1 cellular context compared by ENCODE assay signal in genomic region chr12:102917026-102917787, GRCh38.
TF ChIP-seq lines count a peak whose summit lies in the region.

Gene PAH, minus strand, starts transcription at chr12:102917244. Its CDS starts 114 bp downstream, at chr12:102917130.

TF ChIP-seq in HepG2, 621 proteins besides CTCF, POLR2A, EP300 and RAD21 (continued from another document and continues in another):
- TF ChIP-seq HIC2 (CRISPR knock-in tag; IDR thresholded peaks at IDR 0.05; ENCODE audit: low read depth) (peak; percentile 88), AGO2 (optimal IDR thresholded peaks at IDR 0.05; ENCODE audit: low read depth, low read length) (peak; percentile 60), GABPB1 (CRISPR knock-in tag; IDR thresholded peaks at IDR 0.05) (peak; percentile 89), POLR2AphosphoS2 (IDR thresholded peaks at IDR 0.05; ENCODE audit: low read depth, low read length) (no peak), NONO (IDR thresholded peaks at IDR 0.05) (no peak), NONO (CRISPR knock-in tag; conservative IDR thresholded peaks at IDR 0.05) (peak; percentile 91), ZBTB38 (CRISPR knock-in tag; IDR thresholded peaks at IDR 0.05) (peak; percentile 84; the same call in 1 of the 2 replicates), FOXM1 (CRISPR knock-in tag; IDR thresholded peaks at IDR 0.05) (no peak), HCFC1 (IDR thresholded peaks at IDR 0.05; ENCODE audit: low read depth, low read length) (no peak), ZNF567 (CRISPR knock-in tag; IDR thresholded peaks at IDR 0.05; ENCODE audit: borderline replicate concordance) (peak; percentile 89; the same call in 1 of the 2 replicates), ZNF562 (CRISPR knock-in tag; IDR thresholded peaks at IDR 0.05; ENCODE audit: borderline replicate concordance) (no peak), ZSCAN29 (CRISPR knock-in tag; conservative IDR thresholded peaks at IDR 0.05) (peak; percentile 59; the same call in 1 of the 2 replicates), NFYB (CRISPR knock-in tag; IDR thresholded peaks at IDR 0.05) (no peak), ZXDC (CRISPR knock-in tag; IDR thresholded peaks at IDR 0.05) (no peak), NR3C1 (CRISPR knock-in tag; IDR thresholded peaks at IDR 0.05) (no peak), SMAD1 (CRISPR knock-in tag; IDR thresholded peaks at IDR 0.05; ENCODE audit: borderline replicate concordance, low read depth) (no peak), KLF6 (CRISPR knock-in tag; IDR thresholded peaks at IDR 0.05) (no peak; the same call in 1 of the 2 replicates), EHMT2 (IDR thresholded peaks at IDR 0.05; ENCODE audit: borderline replicate concordance, low read depth, low read length) (no peak; the same call in 1 of the 2 replicates), NFAT5 (CRISPR knock-in tag; IDR thresholded peaks at IDR 0.05) (no peak), HOXA5 (CRISPR knock-in tag; IDR thresholded peaks at IDR 0.05) (peak; percentile 76; the same call in 1 of the 2 replicates), RNF219 (CRISPR knock-in tag; IDR thresholded peaks at IDR 0.05) (no peak), SIX4 (CRISPR knock-in tag; IDR thresholded peaks at IDR 0.05) (peak; percentile 14; the same call in 1 of the 2 replicates), ZNF225 (CRISPR knock-in tag; IDR thresholded peaks at IDR 0.05) (peak; percentile 59; the same call in 1 of the 2 replicates), TFDP2 (CRISPR knock-in tag; IDR thresholded peaks at IDR 0.05) (peak; percentile 53; the same call in 1 of the 2 replicates), ZNF3 (CRISPR knock-in tag; IDR thresholded peaks at IDR 0.05) (no peak), ATF7 (IDR thresholded peaks at IDR 0.05) (no peak), ATF7 (CRISPR knock-in tag; IDR thresholded peaks at IDR 0.05) (no peak; the same call in 1 of the 2 replicates), ZNF138 (CRISPR knock-in tag; IDR thresholded peaks at IDR 0.05; ENCODE audit: low read depth) (peak; percentile 77; the same call in 1 of the 2 replicates), U2AF1 (optimal IDR thresholded peaks at IDR 0.05; ENCODE audit: low read depth, low read length) (peak; percentile 64), ZNF792 (CRISPR knock-in tag; IDR thresholded peaks at IDR 0.05) (peak; percentile 14; the same call in 1 of the 2 replicates), PATZ1 (CRISPR knock-in tag; IDR thresholded peaks at IDR 0.05) (peak; percentile 89), ZNF839 (CRISPR knock-in tag; IDR thresholded peaks at IDR 0.05; ENCODE audit: borderline replicate concordance) (0 out of 2 replicates have a peak, but pooled peaks have one; percentile 82), ZNF770 (CRISPR knock-in tag; IDR thresholded peaks at IDR 0.05) (no peak), DBP (CRISPR knock-in tag; IDR thresholded peaks at IDR 0.05; ENCODE audit: not compliant biosample characterization) (no peak), ZFYVE20 (CRISPR knock-in tag; IDR thresholded peaks at IDR 0.05; ENCODE audit: borderline replicate concordance, low read depth) (no peak), HDAC2 (CRISPR knock-in tag; IDR thresholded peaks at IDR 0.05) (peak; percentile 84), ZNF331 (CRISPR knock-in tag; IDR thresholded peaks at IDR 0.05) (peak; percentile 65), THAP11 (CRISPR knock-in tag; IDR thresholded peaks at IDR 0.05) (peak; percentile 53; the same call in 1 of the 2 replicates)
